22 cellular contexts compared by ENCODE assay signal in the genomic region with DNA sequence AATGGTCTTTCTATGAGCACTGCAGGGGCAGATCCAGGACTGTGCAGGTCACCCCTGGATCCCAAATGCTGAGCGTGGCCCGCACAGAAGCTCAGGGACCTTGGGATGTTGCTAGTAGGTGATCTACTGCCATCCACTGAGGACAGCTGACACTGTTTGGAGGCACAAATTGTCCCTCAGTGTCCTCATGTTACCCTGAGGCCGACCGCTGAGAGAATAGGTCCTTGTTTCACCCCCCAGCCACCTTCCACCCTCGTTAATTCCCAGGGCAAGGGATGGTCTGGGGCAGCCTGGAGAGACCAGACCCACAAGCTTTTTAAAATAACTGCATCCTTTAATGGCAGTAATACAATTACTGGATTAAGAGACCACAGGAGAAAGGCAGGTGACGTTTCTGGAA. TPM values are rescaled to one million over a fixed set of nuclear protein-coding genes. Genes with fewer than 3 reads are reported as not detected.
DNase-seq lines count a peak whose midpoint lies in the region; ATAC-seq and TF ChIP-seq lines count a peak whose summit lies in the region.
"Had no signal": no experiment of that assay in that cellular context is flagged by ENCODE, and none has a peak within 500 bp of the region (broad histone marks: within the 10 kb centered on the region; RNA-seq: fewer than 3 reads in every experiment).

No MANE protein-coding gene starts in this region.

- H3K27me3 Mint-ChIP-seq in GM23338 (ENCODE audit: insufficient read depth, low read depth, poor library complexity) (peaks cover 14% of the 10 kb centered on the region), endodermal cell (ENCODE audit: insufficient read depth) (no peaks in the 10 kb centered on the region)
- H3K27me3 Mint-ChIP-seq: B cell had no signal

- 88 to 91% methylated on average over 3 to 6 of the region's 6 CpGs for WGBS in endodermal cell (ENCODE audit: insufficient coverage in 1 of 2, insufficient read length in 1 of 2), 2 experiments
- WGBS in smooth muscle cell (ENCODE audit: low lambda C conversion rate): 88% methylated on average over 6 of the region's 6 CpGs

- DNase-seq in GM23338 (ENCODE audit: low spot score) (no peak), SK-N-DZ (ENCODE audit: low spot score) (peak; percentile 4), endodermal cell (peak; percentile 42), osteoblast (ENCODE audit: insufficient read length, low spot score, missing footprints) (peak; percentile 45), SW480 (ENCODE audit: low spot score) (no peak), iPS-NIHi11 (ENCODE audit: low spot score) (no peak), smooth muscle cell (lab: John Stamatoyannopoulos, UW; ENCODE audit: unreplicated experiment) (no peak)
- DNase-seq: DMS79 treated with DMSO at 0.1 percent for 48 hours; KG1; NCI-H1092; NCI-H1436; NCI-H1930; NK-92 treated with Interleukin-12 subunit alpha and Interleukin-12 subunit beta, amount 100 ng/mL, for 24 hours; SHP77 treated with DMSO at 0.1 percent for 48 hours; SK-N-SH had no signal

- H3K27ac ChIP-seq in GM23338 (ENCODE audit: low read depth) (peak overlapping the region; percentile 69), endodermal cell (ENCODE audit: low read depth, low read length) (peak overlapping the region; percentile 44), osteoblast (ENCODE audit: low read depth, low read length) (no peak overlapping the region), smooth muscle cell (ENCODE audit: low read depth) (no peak overlapping the region)
- H3K27ac ChIP-seq: A549, HL-60 had no signal

- H3K4me1 Mint-ChIP-seq in GM23338 (no peaks in the 10 kb centered on the region), endodermal cell (peaks cover 7% of the 10 kb centered on the region)
- H3K4me1 Mint-ChIP-seq: B cell, CD14-positive monocyte had no signal

- H4K20me1 ChIP-seq in GM23338 (replicated peaks; ENCODE audit: insufficient read depth) (no peaks in the 10 kb centered on the region; the same call in 1 of the 2 replicates), osteoblast (ENCODE audit: insufficient read depth, low read length) (peaks cover 17% of the 10 kb centered on the region), smooth muscle cell (ENCODE audit: low read depth) (peaks cover 14% of the 10 kb centered on the region)

- H3K4me3 Mint-ChIP-seq in GM23338 (no peak overlapping the region), endodermal cell (no peak overlapping the region)
- H3K4me3 Mint-ChIP-seq: B cell, CD14-positive monocyte had no signal

- H3K9me2 ChIP-seq in GM23338 (ENCODE audit: insufficient read depth): no peaks in the 10 kb centered on the region
- H3K9me2 ChIP-seq: SK-N-SH had no signal

- H3K4me2 ChIP-seq in GM23338 (no peak overlapping the region), osteoblast (ENCODE audit: insufficient read depth, low read length) (no peak overlapping the region), smooth muscle cell (no peak overlapping the region)
- H3K4me2 ChIP-seq: A549, SK-N-SH had no signal

- H2AFZ ChIP-seq in GM23338: no peak overlapping the region
- H2AFZ ChIP-seq in osteoblast (ENCODE audit: low read length): no peak overlapping the region
- H2AFZ ChIP-seq in smooth muscle cell (ENCODE audit: low read depth): no peak overlapping the region

- H3K36me3 ChIP-seq in GM23338 (ENCODE audit: insufficient read depth): no peaks in the 10 kb centered on the region
- H3K36me3 ChIP-seq in endodermal cell (ENCODE audit: control insufficient read depth, insufficient read depth, low read length): peaks cover 18% of the 10 kb centered on the region
- peaks cover 30% of the 10 kb centered on the region for H3K36me3 ChIP-seq in osteoblast (ENCODE audit: insufficient read depth, low read length)
- H3K36me3 ChIP-seq in smooth muscle cell (ENCODE audit: low read depth): no peaks in the 10 kb centered on the region

- H3K9me3 ChIP-seq in endodermal cell (ENCODE audit: control insufficient read depth, low read length) (peaks cover 7% of the 10 kb centered on the region), osteoblast (ENCODE audit: low read depth, low read length) (no peaks in the 10 kb centered on the region), smooth muscle cell (replicated peaks; ENCODE audit: low read depth) (no peaks in the 10 kb centered on the region)
- H3K9me3 ChIP-seq: A549, SK-N-SH had no signal

- H3F3A ChIP-seq in GM23338 (replicated peaks; ENCODE audit: low read depth) (peaks cover 7% of the 10 kb centered on the region), smooth muscle cell (ENCODE audit: low read depth) (peaks cover 10% of the 10 kb centered on the region)

- H3K27ac Mint-ChIP-seq in GM23338 (peak overlapping the region; percentile 43; the same call in 1 of the 2 replicates), endodermal cell (peak overlapping the region; percentile 82)
- H3K27ac Mint-ChIP-seq: B cell had no signal

- H3K9ac ChIP-seq in endodermal cell (ENCODE audit: extremely low read depth, low read length, poor library complexity, severe bottlenecking) (no peak overlapping the region), smooth muscle cell (ENCODE audit: low read depth) (no peak overlapping the region)
- H3K9ac ChIP-seq: SK-N-SH had no signal

- H3K4me1 ChIP-seq in GM23338 (ENCODE audit: insufficient read depth) (0 out of 2 replicates have a peak, but pooled peaks cover under 1% of the 10 kb centered on the region), endodermal cell (ENCODE audit: control insufficient read depth, insufficient read depth, low read length) (no peaks in the 10 kb centered on the region), osteoblast (ENCODE audit: insufficient read depth, low read length) (no peaks in the 10 kb centered on the region), smooth muscle cell (ENCODE audit: low read depth) (peaks cover under 1% of the 10 kb centered on the region)
- H3K4me1 ChIP-seq: A549 had no signal

- ATAC-seq in GM23338 (no peak), GM18502 (IDR thresholded peaks at IDR 0.05; ENCODE audit: poor library complexity, unreplicated experiment) (no peak)
- ATAC-seq: HCT116 had no signal

- H3K79me2 ChIP-seq in GM23338 (replicated peaks; ENCODE audit: insufficient read depth) (no peaks in the 10 kb centered on the region), osteoblast (ENCODE audit: insufficient read depth, low read length) (no peaks in the 10 kb centered on the region), smooth muscle cell (ENCODE audit: low read depth) (no peaks in the 10 kb centered on the region)

- H3K9me3 Mint-ChIP-seq in GM23338 (no peaks in the 10 kb centered on the region), endodermal cell (peaks cover 7% of the 10 kb centered on the region)
- H3K9me3 Mint-ChIP-seq: CD14-positive monocyte had no signal

- H3K36me3 Mint-ChIP-seq in GM23338 (ENCODE audit: low read depth) (peaks cover 26% of the 10 kb centered on the region), endodermal cell (ENCODE audit: low read depth) (peaks cover 16% of the 10 kb centered on the region)

- TF ChIP-seq CTCF in GM23338 (conservative IDR thresholded peaks at IDR 0.05; ENCODE audit: low read depth in 2 of 2) (no peak), endodermal cell (conservative IDR thresholded peaks at IDR 0.05) (no peak), osteoblast (IDR thresholded peaks at IDR 0.05; ENCODE audit: extremely low read depth, low read depth, low read length) (no peak), smooth muscle cell (IDR thresholded peaks at IDR 0.05; ENCODE audit: borderline replicate concordance, insufficient read depth, poor library complexity, severe bottlenecking) (no peak)

- H3K4me3 ChIP-seq in GM23338 (no peak overlapping the region), endodermal cell (ENCODE audit: low read length) (no peak overlapping the region), osteoblast (ENCODE audit: insufficient read depth, low read length) (no peak overlapping the region), smooth muscle cell (no peak overlapping the region)
- H3K4me3 ChIP-seq: A549 had no signal

- no peaks in the 10 kb centered on the region for H3K27me3 ChIP-seq in GM23338 (ENCODE audit: insufficient read depth)
- H3K27me3 ChIP-seq in endodermal cell (ENCODE audit: control insufficient read depth, insufficient read depth, low read length, poor library complexity, severe bottlenecking): no peaks in the 10 kb centered on the region
- H3K27me3 ChIP-seq in osteoblast (ENCODE audit: insufficient read depth, low read length): no peaks in the 10 kb centered on the region
- H3K27me3 ChIP-seq in smooth muscle cell (ENCODE audit: low read depth): no peaks in the 10 kb centered on the region

TF ChIP-seq in GM23338, 12 proteins besides CTCF, POLR2A, EP300 and RAD21 (continues in another document):
- no peak for TF ChIP-seq STAT1 (IDR thresholded peaks at IDR 0.05; ENCODE audit: unreplicated experiment)
- TF ChIP-seq POLR2AphosphoS5 (IDR thresholded peaks at IDR 0.05; ENCODE audit: low read depth): no peak
- no peak for TF ChIP-seq JUNB (IDR thresholded peaks at IDR 0.05; ENCODE audit: unreplicated experiment)

RNA-seq across cellular contexts. Expression of a gene that starts 15.4 kb away (rescaled TPM):
- 53.0 and 60.4 TPM in 2 replicates for total RNA-seq in GM23338 (2014; rRNA removed; shearing (Covaris generic))
- polyA plus RNA-seq in GM23338 (2016; fragmentation: Nextera tagmentation; extraction: Ambion mirVana) (251 and 255 TPM in 2 replicates), smooth muscle cell (92.2 and 94.4 TPM in 2 replicates)
- 109 and 113 TPM in 2 replicates for polyA plus RNA-seq in SK-N-DZ (2014; cell fraction: cytosol; rRNA removed)
- 54.3 and 58.0 TPM in 2 replicates for polyA plus RNA-seq in SK-N-DZ (2014; cell fraction: nucleus; rRNA removed)
- total RNA-seq in endodermal cell (10 to 100 TPM; 61.8 to 69.5 TPM), osteoblast (13.4 and 15.3 TPM in 2 replicates), smooth muscle cell (21.5 and 61.5 TPM in 2 replicates)
- 44.2 TPM for polyA plus RNA-seq in endodermal cell (2013, experiment 1 of 2)
- polyA plus RNA-seq in endodermal cell (2013, experiment 2 of 2): 34.1 TPM

RNA-seq across cellular contexts. Expression of a gene that starts 44.2 kb away (rescaled TPM):
- 5.0 and 5.6 TPM in 2 replicates for total RNA-seq in GM23338 (2014; rRNA removed; shearing (Covaris generic))
- polyA plus RNA-seq in GM23338 (2016; fragmentation: Nextera tagmentation; extraction: Ambion mirVana) (9.7 and 9.8 TPM in 2 replicates), smooth muscle cell (3.7 and 4.7 TPM in 2 replicates)
- 0.72 and 0.76 TPM in 2 replicates for polyA plus RNA-seq in SK-N-DZ (2014; cell fraction: cytosol; rRNA removed)
- polyA plus RNA-seq in SK-N-DZ (2014; cell fraction: nucleus; rRNA removed): 0.98 TPM in 1 of 2 replicates, not detected in the other
- total RNA-seq in endodermal cell (1 to 10 TPM; 6.9 to 8.7 TPM), osteoblast (0.72 and 1.2 TPM in 2 replicates), smooth muscle cell (0.49 and 0.76 TPM in 2 replicates)
- 3.6 TPM for polyA plus RNA-seq in endodermal cell (2013, experiment 1 of 2)
- 5.1 TPM for polyA plus RNA-seq in endodermal cell (2013, experiment 2 of 2)
- total RNA-seq: HT-29 had no signal
- polyA plus RNA-seq: CD14-positive monocyte had no signal

RNA-seq across cellular contexts. Expression of a gene that starts 49.7 kb away (rescaled TPM):
- total RNA-seq in GM23338 (2014; rRNA removed; shearing (Covaris generic)): 33.8 and 36.9 TPM in 2 replicates
- polyA plus RNA-seq in GM23338 (2016; fragmentation: Nextera tagmentation; extraction: Ambion mirVana): 26.7 and 29.4 TPM in 2 replicates
- 6.1 and 9.0 TPM in 2 replicates for polyA plus RNA-seq in SK-N-DZ (2014; cell fraction: cytosol; rRNA removed)
- polyA plus RNA-seq in SK-N-DZ (2014; cell fraction: nucleus; rRNA removed): 6.8 and 11.8 TPM in 2 replicates
- total RNA-seq in endodermal cell: 10 to 100 TPM; 64.9 to 82.5 TPM
- polyA plus RNA-seq in endodermal cell (2013, experiment 1 of 2): 23.7 TPM
- polyA plus RNA-seq in endodermal cell (2013, experiment 2 of 2): 23.5 TPM
- 10.9 and 14.1 TPM in 2 replicates for total RNA-seq in osteoblast
- 6.6 and 9.3 TPM in 2 replicates for total RNA-seq in smooth muscle cell
- 1.9 and 3.5 TPM in 2 replicates for polyA plus RNA-seq in smooth muscle cell

Comparison
In these comparisons a context has a peak if more than half of its experiments do, and no peak if none do; other contexts are left out.
1. DNase-seq: peak in SK-N-DZ (single experiment), endodermal cell (single experiment) and osteoblast (single experiment); none in GM23338 (single experiment), SW480 (single experiment), iPS-NIHi11 (single experiment) and smooth muscle cell (single experiment).
2. H3K27ac ChIP-seq: peak in GM23338 (single experiment) and endodermal cell (single experiment); none in osteoblast (single experiment) and smooth muscle cell (single experiment).